In the genomic region with DNA sequence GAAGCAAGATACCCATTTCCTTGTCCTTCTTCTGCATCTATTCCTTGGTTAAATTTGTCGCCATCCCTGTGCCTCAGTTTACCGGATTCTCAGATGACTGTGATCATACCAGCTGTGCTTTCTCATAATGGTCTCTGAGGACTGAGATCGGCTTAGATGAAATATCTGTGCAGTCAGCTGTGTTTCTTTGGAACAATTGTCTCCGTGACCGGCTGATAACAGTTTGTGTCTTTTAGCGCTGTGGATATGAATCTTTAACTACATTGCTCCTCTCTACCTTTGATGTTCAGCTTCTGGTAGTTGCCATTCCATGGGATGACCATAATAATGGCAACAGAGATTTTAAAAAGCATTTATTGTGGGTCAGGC, we compare ENCODE assay signal across 8 cellular contexts. TPM values are rescaled to one million over a fixed set of nuclear protein-coding genes. Genes with fewer than 3 reads are reported as not detected.
DNase-seq lines count a peak whose midpoint lies in the region; ATAC-seq and TF ChIP-seq lines count a peak whose summit lies in the region.

No MANE protein-coding gene starts in this region.

- peaks cover 47% of the 10 kb centered on the region for H3K79me2 ChIP-seq in parathyroid adenoma

- peak overlapping the region; percentile 70 for H2AFZ ChIP-seq in parathyroid adenoma

- H3K36me3 ChIP-seq in ES-I3 (ENCODE audit: insufficient read depth, low read length): peaks cover 5% of the 10 kb centered on the region; the same call in 1 of the 2 replicates
- H3K36me3 ChIP-seq in Peyer's patch: no peaks in the 10 kb centered on the region
- H3K36me3 ChIP-seq in parathyroid adenoma (ENCODE audit: control insufficient read depth, insufficient read depth, low read length): no peaks in the 10 kb centered on the region

- H3K4me3 ChIP-seq in Peyer's patch (peak overlapping the region; percentile 55 to 72 (median 59)), epithelial cell of proximal tubule (ENCODE audit: low read depth, low read length) (peak overlapping the region; percentile 92), parathyroid adenoma (ENCODE audit: low read depth, low read length) (peak overlapping the region; percentile 88)

- H3K9ac ChIP-seq in ES-I3 (ENCODE audit: low read depth, low read length) (peak overlapping the region; percentile 77; the same call in 1 of the 2 replicates), parathyroid adenoma (peak overlapping the region; percentile 34)

- TF ChIP-seq POLR2A in Peyer's patch (IDR thresholded peaks at IDR 0.05): no peak

- H3K4me2 ChIP-seq in parathyroid adenoma (ENCODE audit: low read length): peak overlapping the region; percentile 88

- no peak for DNase-seq in Peyer's patch
- no peak for DNase-seq in epithelial cell of proximal tubule (ENCODE audit: low read depth)
- no peak for DNase-seq in NCI-H1417 (lab: John Stamatoyannopoulos, UW)
- no peak for DNase-seq in DMS114 treated with DMSO at 0.1 percent for 48 hours (lab: John Stamatoyannopoulos, UW; ENCODE audit: unreplicated experiment)
- no peak for DNase-seq in globus pallidus (ENCODE audit: low spot score)

- H3K27me3 ChIP-seq in Peyer's patch (no peaks in the 10 kb centered on the region), parathyroid adenoma (ENCODE audit: control insufficient read depth, insufficient read depth, low read length) (no peaks in the 10 kb centered on the region)

- peaks cover 3% of the 10 kb centered on the region; the same call in 1 of the 2 replicates for H3K4me1 ChIP-seq in ES-I3 (ENCODE audit: insufficient read depth, low read length)
- peaks cover 0 to 19% (median 4%) of the 10 kb centered on the region in 4 donors for H3K4me1 ChIP-seq in Peyer's patch
- peaks cover 8% of the 10 kb centered on the region for H3K4me1 ChIP-seq in parathyroid adenoma

- H3K27ac ChIP-seq in Peyer's patch (peak overlapping the region; percentile 28 to 70 (median 50)), parathyroid adenoma (peak overlapping the region; percentile 68)

- ATAC-seq in HG02571 (IDR thresholded peaks at IDR 0.05; ENCODE audit: unreplicated experiment): no peak

- no peak for TF ChIP-seq CTCF in Peyer's patch (IDR thresholded peaks at IDR 0.05)
- TF ChIP-seq CTCF in epithelial cell of proximal tubule (conservative IDR thresholded peaks at IDR 0.05; ENCODE audit: low read depth, low read length): no peak
- no peak for TF ChIP-seq CTCF in parathyroid adenoma (IDR thresholded peaks at IDR 0.05)

- H3K9me3 ChIP-seq in ES-I3 (ENCODE audit: control insufficient read depth, insufficient read depth, low read length) (no peaks in the 10 kb centered on the region), Peyer's patch (no peaks in the 10 kb centered on the region), parathyroid adenoma (ENCODE audit: control insufficient read depth, low read length) (no peaks in the 10 kb centered on the region)

RNA-seq across cellular contexts. Expression of gene FTO, which starts 0.5 kb away (rescaled TPM):
- 10 to 100 TPM; 37.0 to 95.7 (median 45.1) TPM for total RNA-seq in Peyer's patch
- 62.7 and 64.8 TPM in 2 replicates for total RNA-seq in epithelial cell of proximal tubule

RNA-seq across cellular contexts. Expression of gene RPGRIP1L, which starts 0.8 kb away (rescaled TPM):
- total RNA-seq in Peyer's patch (1 to 10 TPM; 1.1 to 9.1 (median 3.3) TPM), epithelial cell of proximal tubule (7.9 and 11.3 TPM in 2 replicates)
